Comparison of ENCODE assay signal across 8 cellular contexts in genomic region chr21:17512245-17513213, GRCh38. TPM values are rescaled to one million over a fixed set of nuclear protein-coding genes. Genes with fewer than 3 reads are reported as not detected.
DNase-seq lines count a peak whose midpoint lies in the region; ATAC-seq and TF ChIP-seq lines count a peak whose summit lies in the region.

Gene CXADR (plus strand): TSS chr21:17513043. CDS start chr21:17513130, 87 bp downstream.

- H3K4me1 ChIP-seq in adipocyte (ENCODE audit: control insufficient read depth, insufficient read depth, low read length), result peaks cover 14% of the 10 kb centered on the region
- peaks cover 0 to 19% of the 10 kb centered on the region in 2 donors for H3K4me1 ChIP-seq in right atrium auricular region
- H3K4me1 ChIP-seq in aorta (ENCODE audit: control insufficient read depth in 1 of 2, insufficient read depth in 2 of 2, low read length in 2 of 2), result no peaks in the 10 kb centered on the region

- TF ChIP-seq CTCF in LNCaP clone FGC (IDR thresholded peaks at IDR 0.05; ENCODE audit: control insufficient read depth, extremely low read depth, insufficient read depth) (peak; percentile 39), right atrium auricular region (IDR thresholded peaks at IDR 0.05) (peak; percentile 26 to 59)

- no peak within 1 kb of the TSS for H3K9ac ChIP-seq in adipocyte (ENCODE audit: low read length)

- H3K27me3 ChIP-seq in adipocyte (replicated peaks; ENCODE audit: control insufficient read depth, insufficient read depth, low read length) (peaks cover 14% of the 10 kb centered on the region), right atrium auricular region (no peaks in the 10 kb centered on the region), aorta (ENCODE audit: control insufficient read depth in 1 of 2, insufficient read depth in 2 of 2, low read length in 1 of 2) (peaks cover 0 to 1% of the 10 kb centered on the region in 2 donors)

- H3K27ac ChIP-seq in right atrium auricular region (peak within 1 kb of the TSS; percentile 88 to 92), aorta (ENCODE audit: low read depth in 1 of 2, low read length in 2 of 2) (no peak within 1 kb of the TSS)

- intact Hi-C loops in aorta (cut with DNase I), result no loop called here

- H3K9me3 ChIP-seq in adipocyte (ENCODE audit: control insufficient read depth, low read length) (no peaks in the 10 kb centered on the region), right atrium auricular region (no peaks in the 10 kb centered on the region), aorta (ENCODE audit: control insufficient read depth, low read length) (no peaks in the 10 kb centered on the region)

- H3K36me3 ChIP-seq in adipocyte (ENCODE audit: control insufficient read depth, insufficient read depth, low read length, severe bottlenecking), result no peaks in the 10 kb centered on the region
- H3K36me3 ChIP-seq in right atrium auricular region, result no peaks in the 10 kb centered on the region
- no peaks in the 10 kb centered on the region for H3K36me3 ChIP-seq in aorta (ENCODE audit: control insufficient read depth in 1 of 2, insufficient read depth in 2 of 2, low read length in 1 of 2)

- 1% methylated on average over 58 to 83 of the region's 83 CpGs for WGBS in aorta, 2 donors

- DNase-seq in DMS153 (lab: John Stamatoyannopoulos, UW), result peak; percentile 87
- peak; percentile 43 for DNase-seq in LNCaP clone FGC (ENCODE audit: low read depth)
- DNase-seq in SKM-1 (lab: John Stamatoyannopoulos, UW; ENCODE audit: unreplicated experiment), result peak; percentile 41
- peak; percentile 56 for DNase-seq in adipocyte (ENCODE audit: low read depth)
- no peak for DNase-seq in right atrium auricular region (ENCODE audit: low spot score)
- peak; percentile 45 for DNase-seq in renal cortical epithelial cell (ENCODE audit: low read depth)
- DNase-seq in aorta, result peak in 1 of 2 donors; percentile 77

- H3K4me3 ChIP-seq in LNCaP clone FGC (ENCODE audit: low read depth, low read length) (peak within 1 kb of the TSS; percentile 67), adipocyte (ENCODE audit: low read length) (peak within 1 kb of the TSS; percentile 80), right atrium auricular region (peak within 1 kb of the TSS; percentile 58 to 76), aorta (ENCODE audit: low read length in 2 of 2) (peak within 1 kb of the TSS; percentile 5 to 49)

- ATAC-seq in GM21825 (IDR thresholded peaks at IDR 0.05; ENCODE audit: unreplicated experiment) (peak; percentile 82), aorta (ENCODE audit: low FRiP score) (peak; percentile 50)

RNA-seq across cellular contexts. Expression of gene CXADR, which starts in this region (rescaled TPM):
- total RNA-seq in right atrium auricular region (10 to 100 TPM; 25.8 to 28.8 TPM), renal cortical epithelial cell (49.0 and 86.1 TPM in 2 replicates), aorta (under 1 TPM; 0.52 to 0.63 TPM)
- 1 to 10 TPM in 1 of 2 donors, not detected in 1; 1.3 TPM for polyA plus RNA-seq in aorta

Comparison
In these comparisons a context has a peak if more than half of its experiments do, and no peak if none do; other contexts are left out.
1. RNA of gene CXADR (total RNA-seq): 49.0 to 86.1 TPM in renal cortical epithelial cell and 25.8 to 28.8 TPM in right atrium auricular region; 0.52 to 0.63 TPM in aorta; every median in the first group is over 10 times any median in the second.
2. H3K4me3 ChIP-seq: peak in every context shown above with its lines; median percentile 80 in adipocyte; 67 in LNCaP clone FGC; 67 in right atrium auricular region; 27 in aorta.
3. H3K27ac ChIP-seq: peak in right atrium auricular region (2 of 2); none in aorta (0 of 2).